15 cellular contexts compared by ENCODE assay signal in the genomic region with DNA sequence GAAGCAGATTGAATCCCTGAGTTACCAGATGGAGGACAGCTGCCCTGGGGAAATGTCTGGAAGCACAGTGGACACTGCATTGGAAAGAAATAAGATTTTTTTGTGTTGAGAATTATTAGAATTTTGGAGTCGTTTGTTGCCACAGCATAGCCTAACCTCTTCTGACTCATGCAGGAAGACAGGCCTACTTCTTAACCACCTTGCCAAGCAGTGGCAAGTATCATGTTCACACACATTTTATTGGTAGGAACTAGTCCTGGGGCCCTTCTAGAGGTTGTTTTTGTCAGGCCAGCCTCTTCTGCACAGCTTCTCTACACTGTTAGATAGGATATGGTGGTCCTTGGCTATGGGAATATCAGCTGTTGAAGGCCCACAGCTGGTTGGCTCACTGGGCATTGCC.
"Had no signal": no experiment of that assay in that cellular context is flagged by ENCODE, and none has a peak within 500 bp of the region (broad histone marks: within the 10 kb centered on the region; RNA-seq: fewer than 3 reads in every experiment).

No MANE protein-coding gene starts in this region.

- H3K4me1 ChIP-seq: gastroesophageal sphincter, parathyroid adenoma, transverse colon, vagina had no signal

- ATAC-seq: gastroesophageal sphincter, left lobe of liver had no signal

- H3K36me3 ChIP-seq: gastroesophageal sphincter, transverse colon, vagina had no signal

- DNase-seq: activated CD4-positive, alpha-beta T cell treated with anti-CD3 and anti-CD28 coated beads, Interleukin-2, amount 50 U/mL, for 1 hour; activated CD8-positive, alpha-beta memory T cell treated with anti-CD3 and anti-CD28 coated beads for 24 hours; activated naive CD4-positive, alpha-beta T cell treated with Interleukin-2 at 50 U/mL for 16 hours; anterior cingulate cortex; cerebellar nuclear complex; dermis blood vessel endothelial cell; erythroblast; stimulated activated CD4-positive, alpha-beta T cell treated with anti-CD3 and anti-CD28 coated beads, Interleukin-1b, Interleukin-23, amount 100 ng/mL, for 48 hours; transverse colon had no signal

- H3K9me3 Mint-ChIP-seq: activated T-helper 1 cell treated with anti-CD3 and anti-CD28 coated beads, Interleukin-12 subunit alpha, Interleukin-12 subunit beta, Interleukin-2, Interleukin-4 antibody, amounts not matched to agents 30 ng/mL and 10 ng/mL and 1 ng/mL, durations not matched to agents 14 hours and 24 hours and 36 hours; T-helper 2 cell treated with Interferon-gamma antibody and Interleukin-4, amounts not matched to agents 5 μg/mL and 100 μg/mL, for 36 hours had no signal

- H3K27ac ChIP-seq: gastroesophageal sphincter, parathyroid adenoma, transverse colon, vagina had no signal

- H3K27ac Mint-ChIP-seq: activated T-helper 1 cell treated with anti-CD3 and anti-CD28 coated beads, Interleukin-12 subunit alpha, Interleukin-12 subunit beta, Interleukin-2, Interleukin-4 antibody, amounts not matched to agents 30 ng/mL and 10 ng/mL and 1 ng/mL, durations not matched to agents 14 hours and 24 hours and 36 hours; T-helper 2 cell treated with Interferon-gamma antibody and Interleukin-4, amounts not matched to agents 5 μg/mL and 100 μg/mL, for 36 hours had no signal

- H3K79me2 ChIP-seq: parathyroid adenoma had no signal

- H3K4me3 ChIP-seq: gastroesophageal sphincter, transverse colon, vagina had no signal

- H3K27me3 ChIP-seq: gastroesophageal sphincter, transverse colon, vagina had no signal

- H3K9ac ChIP-seq: parathyroid adenoma had no signal

- H3K9me3 ChIP-seq: gastroesophageal sphincter, transverse colon, vagina had no signal

- H3K4me3 Mint-ChIP-seq: activated T-helper 1 cell treated with anti-CD3 and anti-CD28 coated beads, Interleukin-12 subunit alpha, Interleukin-12 subunit beta, Interleukin-2, Interleukin-4 antibody, amounts not matched to agents 30 ng/mL and 10 ng/mL and 1 ng/mL, durations not matched to agents 14 hours and 24 hours and 36 hours; T-helper 2 cell treated with Interferon-gamma antibody and Interleukin-4, amounts not matched to agents 5 μg/mL and 100 μg/mL, for 36 hours had no signal

- H2AFZ ChIP-seq: parathyroid adenoma had no signal
